Comparison of ENCODE assay signal across 10 cellular contexts in genomic region chr3:11477286-11477935, GRCh38.
DNase-seq lines count a peak whose midpoint lies in the region; ATAC-seq and TF ChIP-seq lines count a peak whose summit lies in the region.
"Had no signal": no experiment of that assay in that cellular context is flagged by ENCODE, and none has a peak within 500 bp of the region (broad histone marks: within the 10 kb centered on the region; RNA-seq: fewer than 3 reads in every experiment).

No MANE protein-coding gene starts in this region.

- POLR2A ChIA-PET in T-cell (lab: Charles Lee), result no interaction called here

- peak; percentile 37 for DNase-seq in GM04503 (ENCODE audit: low read depth)
- peak; percentile 43 for DNase-seq in amniotic stem cell (lab: John Stamatoyannopoulos, UW)
- no peak for DNase-seq in left ventricle myocardium superior
- DNase-seq in gastrocnemius medialis, result no peak
- DNase-seq in cerebellum (ENCODE audit: low spot score), result no peak
- DNase-seq in T-cell, result no peak
- no peak for DNase-seq in DMS 273 treated with DMSO at 0.1 percent for 48 hours (lab: John Stamatoyannopoulos, UW)
- DNase-seq: activated naive CD4-positive, alpha-beta T cell treated with anti-CD3 and anti-CD28 coated beads, Interleukin-2, amount 10 ng/mL, durations not matched to agents 7 days and 5 days had no signal

- H3K27me3 ChIP-seq in gastrocnemius medialis, result no peaks in the 10 kb centered on the region

- no peak overlapping the region for H3K27ac Mint-ChIP-seq in T-cell
- H3K27ac Mint-ChIP-seq: activated naive CD4-positive, alpha-beta T cell treated with anti-CD3 and anti-CD28 coated beads, Interleukin-2, amount 10 ng/mL, durations not matched to agents 7 days and 5 days; memory B cell had no signal

- H3K36me3 ChIP-seq in gastrocnemius medialis, result no peaks in the 10 kb centered on the region

- no peaks in the 10 kb centered on the region for H3K9me3 Mint-ChIP-seq in T-cell
- H3K9me3 Mint-ChIP-seq: activated naive CD4-positive, alpha-beta T cell treated with anti-CD3 and anti-CD28 coated beads, Interleukin-2, amount 10 ng/mL, durations not matched to agents 7 days and 5 days; memory B cell had no signal

- H3K36me3 Mint-ChIP-seq in T-cell, result peaks cover 6% of the 10 kb centered on the region
- H3K36me3 Mint-ChIP-seq: activated naive CD4-positive, alpha-beta T cell treated with anti-CD3 and anti-CD28 coated beads, Interleukin-2, amount 10 ng/mL, durations not matched to agents 7 days and 5 days had no signal

- peak overlapping the region; percentile 2 to 43 (median 21) for H3K27ac ChIP-seq in gastrocnemius medialis

- peak; percentile 22 for ATAC-seq in left ventricle myocardium superior
- no peak for ATAC-seq in gastrocnemius medialis
- ATAC-seq in T-cell (replicated peaks in 1 of 4), result no peak
- no peak for ATAC-seq in GM21390 (IDR thresholded peaks at IDR 0.05; ENCODE audit: unreplicated experiment)

- in situ Hi-C loops in gastrocnemius medialis (cut with MboI; ENCODE audit: low sequenced_read_pairs in 4 of 4), result no loop called here

- CTCF ChIA-PET in T-cell (lab: Charles Lee), result no interaction called here

- H3K4me1 ChIP-seq in gastrocnemius medialis, result peaks cover 33 to 41% of the 10 kb centered on the region in 2 donors

- no peak for TF ChIP-seq CTCF in gastrocnemius medialis (IDR thresholded peaks at IDR 0.05 in 4 of 5, conservative IDR thresholded peaks at IDR 0.05 in 1 of 5)

- H3K4me1 Mint-ChIP-seq in T-cell, result no peaks in the 10 kb centered on the region
- H3K4me1 Mint-ChIP-seq: activated naive CD4-positive, alpha-beta T cell treated with anti-CD3 and anti-CD28 coated beads, Interleukin-2, amount 10 ng/mL, durations not matched to agents 7 days and 5 days; memory B cell had no signal

- intact Hi-C loops in left ventricle myocardium superior (cut with micrococcal nuclease), result no loop called here
- intact Hi-C loops in gastrocnemius medialis (cut with DNase I; ENCODE audit: low total_unique reads), result no loop called here

- H3K9me3 ChIP-seq in gastrocnemius medialis, result no peaks in the 10 kb centered on the region

- no peak overlapping the region for H3K4me3 ChIP-seq in gastrocnemius medialis

- H3K4me3 Mint-ChIP-seq in T-cell, result no peak overlapping the region
- H3K4me3 Mint-ChIP-seq: activated naive CD4-positive, alpha-beta T cell treated with anti-CD3 and anti-CD28 coated beads, Interleukin-2, amount 10 ng/mL, durations not matched to agents 7 days and 5 days; memory B cell had no signal

- no peaks in the 10 kb centered on the region for H3K27me3 Mint-ChIP-seq in T-cell
- H3K27me3 Mint-ChIP-seq: activated naive CD4-positive, alpha-beta T cell treated with anti-CD3 and anti-CD28 coated beads, Interleukin-2, amount 10 ng/mL, durations not matched to agents 7 days and 5 days; memory B cell had no signal

- TF ChIP-seq POLR2A in gastrocnemius medialis (IDR thresholded peaks at IDR 0.05), result no peak

Comparison
In these comparisons a context has a peak if more than half of its experiments do, and no peak if none do; other contexts are left out.
1. DNase-seq: peak in GM04503 (single experiment) and amniotic stem cell (single experiment); none in left ventricle myocardium superior (single experiment), gastrocnemius medialis (0 of 2), cerebellum (single experiment), T-cell (0 of 34) and DMS 273 treated with DMSO at 0.1 percent for 48 hours (single experiment).